In genomic region chr11:19813158-19813879, GRCh38 we compare ENCODE assay signal across 18 cellular contexts.
A peak's percentile ranks its signal among the peaks of the same experiment; 100 is the strongest.
DNase-seq lines count a peak whose midpoint lies in the region; ATAC-seq, FAIRE-seq and TF ChIP-seq lines count a peak whose summit lies in the region.
"Had no signal": no experiment of that assay in that cellular context is flagged by ENCODE, and none has a peak within 500 bp of the region (broad histone marks: within the 10 kb centered on the region; RNA-seq: fewer than 3 reads in every experiment).

No MANE protein-coding gene starts in this region.

- H2BK5ac ChIP-seq in H1 (ENCODE audit: low read depth, low read length): 0 out of 2 replicates have a peak overlapping the region, but pooled peaks have one; percentile 4
- no peak overlapping the region for H2BK5ac ChIP-seq in mesendoderm (ENCODE audit: low read length)

- H3K23ac ChIP-seq in H1 (ENCODE audit: insufficient read length): no peak overlapping the region
- H3K23ac ChIP-seq in mesendoderm (ENCODE audit: low read length): no peak overlapping the region

- 0 out of 2 replicates have a peak, but pooled peaks cover 7% of the 10 kb centered on the region for H3F3A ChIP-seq in GM23248 (ENCODE audit: insufficient read depth)

- H3K4me1 ChIP-seq in H1 (replicated peaks in 1 of 4; ENCODE audit: control insufficient read depth in 3 of 4, insufficient read depth in 4 of 4, low read length in 3 of 4) (peaks cover 20 to 40% (median 33%) of the 10 kb centered on the region in 4 experiments), mesendoderm (ENCODE audit: control insufficient read depth, low read depth, low read length) (peaks cover 20% of the 10 kb centered on the region), skeletal muscle tissue (ENCODE audit: control insufficient read depth in 3 of 3, insufficient read depth in 3 of 3, low read length in 3 of 3) (peaks cover 54 to 70% (median 57%) of the 10 kb centered on the region in 3 donors), GM23248 (ENCODE audit: insufficient read depth) (peaks cover 13% of the 10 kb centered on the region)
- H3K4me1 ChIP-seq: Caco-2 had no signal

- no peak overlapping the region for H4K5ac ChIP-seq in H1 (ENCODE audit: insufficient read length, low read depth, low read length)
- no peak overlapping the region for H4K5ac ChIP-seq in mesendoderm (ENCODE audit: low read length)

- H2BK15ac ChIP-seq in H1 (ENCODE audit: low read length) (peak overlapping the region; percentile 66; the same call in 1 of the 2 replicates), mesendoderm (replicated peaks; ENCODE audit: low read depth) (no peak overlapping the region)

- H2AK5ac ChIP-seq in H1 (ENCODE audit: low read depth, low read length) (no peak overlapping the region), mesendoderm (ENCODE audit: low read length) (no peak overlapping the region)

- H2AFZ ChIP-seq in H1 (ENCODE audit: low read length): no peak overlapping the region
- no peak overlapping the region for H2AFZ ChIP-seq in GM23248

- no peak for TF ChIP-seq EP300 in H1 (IDR thresholded peaks at IDR 0.05; ENCODE audit: borderline replicate concordance in 1 of 2, low read depth in 2 of 2, low read length in 2 of 2)

- H4K8ac ChIP-seq in H1 (ENCODE audit: extremely low read depth, insufficient read depth, low read length) (no peak overlapping the region), mesendoderm (ENCODE audit: low read depth, low read length) (no peak overlapping the region)

- H3K79me1 ChIP-seq in H1 (ENCODE audit: low read depth, low read length): peaks cover 10% of the 10 kb centered on the region
- no peaks in the 10 kb centered on the region for H3K79me1 ChIP-seq in mesendoderm (ENCODE audit: low read length)

- peak overlapping the region; percentile 20 for H4K91ac ChIP-seq in H1 (replicated peaks; ENCODE audit: insufficient read length, low read length)

- H4K20me1 ChIP-seq in H1 (replicated peaks in 1 of 2; ENCODE audit: control insufficient read depth in 1 of 2, insufficient read depth in 2 of 2, low read length in 2 of 2): no peaks in the 10 kb centered on the region
- H4K20me1 ChIP-seq in GM23248 (ENCODE audit: insufficient read depth): 0 out of 2 replicates have a peak, but pooled peaks cover 3% of the 10 kb centered on the region

- H3K4ac ChIP-seq in H1 (replicated peaks; ENCODE audit: insufficient read length, low read depth, low read length): no peak overlapping the region
- H3K4ac ChIP-seq in mesendoderm (ENCODE audit: low read depth, low read length): peak overlapping the region; percentile 49

- H3K56ac ChIP-seq in H1 (replicated peaks; ENCODE audit: insufficient read length, low read depth, low read length) (no peak overlapping the region), mesendoderm (ENCODE audit: low read length) (no peak overlapping the region)

- no peak for ATAC-seq in GM18519 (IDR thresholded peaks at IDR 0.05; ENCODE audit: low FRiP score, unreplicated experiment)
- ATAC-seq: HepG2 had no signal

- H3K4me3 ChIP-seq in H1 (ENCODE audit: extremely low read depth in 1 of 4, insufficient read depth in 2 of 4, low read depth in 3 of 4, low read length in 4 of 4): no peak overlapping the region
- no peak overlapping the region for H3K4me3 ChIP-seq in mesendoderm (ENCODE audit: low read length)
- peak overlapping the region; percentile 54 to 71 (median 61) for H3K4me3 ChIP-seq in skeletal muscle tissue (ENCODE audit: low read length in 3 of 3)
- H3K4me3 ChIP-seq in GM23248: no peak overlapping the region
- H3K4me3 ChIP-seq: SJCRH30 had no signal

- TF ChIP-seq RAD21 in H1 (IDR thresholded peaks at IDR 0.05 in 1 of 2, conservative IDR thresholded peaks at IDR 0.05 in 1 of 2; ENCODE audit: low read depth in 2 of 2, low read length in 2 of 2): no peak

- POLR2A ChIA-PET in H1 (lab: Charles Lee; ENCODE audit: partially characterized antibody): no interaction called here

- H3K23me2 ChIP-seq in H1 (ENCODE audit: low read depth, low read length): peaks cover 5% of the 10 kb centered on the region; the same call in 1 of the 2 replicates

- 94 to 100% methylated on average over 1 to 13 of the region's 13 CpGs for WGBS in H1 (ENCODE audit: extremely low coverage in 1 of 2, insufficient coverage in 1 of 2, insufficient read length in 1 of 2, insufficient replicate concordance in 2 of 2, low coverage in 1 of 2, low lambda C conversion rate in 2 of 2, missing lambda C conversion rate in 1 of 2), 2 experiments
- WGBS in mesendoderm (ENCODE audit: extremely low coverage, insufficient coverage, low lambda C conversion rate): no CpG with 5 or more reads among the region's 13 CpGs
- WGBS in GM23248 (ENCODE audit: low coverage in 1 of 2, low lambda C conversion rate in 2 of 2, missing lambda C conversion rate in 2 of 2), 2 experiments: 87 to 89% methylated on average over 12 to 13 of the region's 13 CpGs

- H3K4me2 ChIP-seq in H1 (ENCODE audit: insufficient read depth in 1 of 2, low read depth in 2 of 2, low read length in 2 of 2): no peak overlapping the region
- no peak overlapping the region for H3K4me2 ChIP-seq in mesendoderm (ENCODE audit: low read length)
- H3K4me2 ChIP-seq in GM23248 (ENCODE audit: unreplicated experiment): no peak overlapping the region
- H3K4me2 ChIP-seq: KMS-11 had no signal

- no peak for TF ChIP-seq POLR2A in H1 (IDR thresholded peaks at IDR 0.05; ENCODE audit: control extremely low read depth in 1 of 2, low read depth in 2 of 2, low read length in 2 of 2)

- in situ Hi-C loops in GM23248 (cut with MboI): no loop called here

- H3K18ac ChIP-seq in H1 (ENCODE audit: extremely low read depth, low read length): no peak overlapping the region; the same call in 1 of the 2 replicates
- H3K18ac ChIP-seq in mesendoderm (ENCODE audit: low read length): no peak overlapping the region

- H3K9me2 ChIP-seq in GM23248 (ENCODE audit: insufficient read depth): no peaks in the 10 kb centered on the region

- H3K79me2 ChIP-seq in H1 (ENCODE audit: control insufficient read depth in 1 of 2, insufficient read depth in 2 of 2, low read length in 2 of 2): peaks cover 0 to 76% of the 10 kb centered on the region in 2 experiments; a peak in 3 of 4 replicates
- H3K79me2 ChIP-seq in mesendoderm (ENCODE audit: control insufficient read depth, insufficient read depth, low read length): peaks cover 1% of the 10 kb centered on the region
- peaks cover 100% of the 10 kb centered on the region for H3K79me2 ChIP-seq in GM23248 (ENCODE audit: insufficient read depth)

- DNase-seq in RPMI7951 (ENCODE audit: low read depth) (peak; percentile 65), H1 (ENCODE audit: low read depth in 1 of 2, low spot score in 2 of 2) (no peak), mesendoderm (no peak), HUDEP-2 (lab: John Stamatoyannopoulos, UW; ENCODE audit: unreplicated experiment in 76 of 76) (no peak), GM23248 (no peak)
- DNase-seq: ACHN; AML-193; Caco-2; CD4-positive, CD25-positive, alpha-beta regulatory T cell; EL; NCI-H1092; NCI-H524 treated with DMSO at 0.1 percent for 48 hours had no signal

- H3K9ac ChIP-seq in H1 (replicated peaks in 1 of 4; ENCODE audit: extremely low read depth in 1 of 4, low read depth in 3 of 4, low read length in 3 of 4): no peak overlapping the region
- H3K9ac ChIP-seq in mesendoderm (ENCODE audit: low read length): no peak overlapping the region
- H3K9ac ChIP-seq in skeletal muscle tissue (ENCODE audit: low read depth in 1 of 3, low read length in 3 of 3): peak overlapping the region; percentile 51 to 82 (median 73)
- H3K9ac ChIP-seq in GM23248: no peak overlapping the region
- H3K9ac ChIP-seq: KMS-11 had no signal

- no peak for TF ChIP-seq CTCF in H1 (IDR thresholded peaks at IDR 0.05; ENCODE audit: control extremely low read depth in 1 of 3, insufficient read depth in 1 of 3, low read depth in 1 of 3, low read length in 3 of 3)

- H3K27me3 ChIP-seq in H1 (replicated peaks in 1 of 4; ENCODE audit: control insufficient read depth in 3 of 4, extremely low read depth in 1 of 4, insufficient read depth in 3 of 4, low read length in 3 of 4) (no peaks in the 10 kb centered on the region), mesendoderm (ENCODE audit: insufficient read depth, low read length, poor library complexity) (no peaks in the 10 kb centered on the region), skeletal muscle tissue (ENCODE audit: control insufficient read depth in 3 of 3, insufficient read depth in 3 of 3, low read length in 3 of 3) (no peaks in the 10 kb centered on the region), GM23248 (replicated peaks; ENCODE audit: insufficient read depth) (no peaks in the 10 kb centered on the region)
- H3K27me3 ChIP-seq: SJCRH30 had no signal

- no peak overlapping the region for H3K14ac ChIP-seq in H1 (ENCODE audit: insufficient read length)

- no peak for FAIRE-seq in H1 (lab: Jason Lieb, UNC)
- FAIRE-seq: HepG2, RCC 7860 had no signal

- CTCF ChIA-PET in H1 (lab: Charles Lee; ENCODE audit: partially characterized antibody): interaction anchor here (0.7 to 8.0 kb wide), 21 partner anchors 9 to 249 kb away, joined by 3 to 88 read pairs (median 5); no protein-coding TSS in a partner anchor

- H3K9me3 ChIP-seq in H1 (ENCODE audit: insufficient read depth in 2 of 2, low read depth in 1 of 2, low read length in 1 of 2) (no peaks in the 10 kb centered on the region), skeletal muscle tissue (ENCODE audit: control insufficient read depth in 3 of 3, low read length in 3 of 3) (no peaks in the 10 kb centered on the region), GM23248 (ENCODE audit: low read depth) (no peaks in the 10 kb centered on the region)
- H3K9me3 ChIP-seq: Caco-2, SJCRH30 had no signal

- H3K27ac ChIP-seq in H1 (ENCODE audit: low read depth, low read length) (no peak overlapping the region), mesendoderm (ENCODE audit: low read depth, low read length) (no peak overlapping the region), skeletal muscle tissue (ENCODE audit: low read depth, low read length) (peak overlapping the region; percentile 84), GM23248 (no peak overlapping the region)
- H3K27ac ChIP-seq: KMS-11, SJCRH30 had no signal

- no peak overlapping the region for H2BK12ac ChIP-seq in H1 (ENCODE audit: low read depth, low read length)

- H3K36me3 ChIP-seq in H1 (ENCODE audit: control insufficient read depth in 2 of 4, insufficient read depth in 4 of 4, low read length in 3 of 4) (no peaks in the 10 kb centered on the region), mesendoderm (ENCODE audit: control insufficient read depth, insufficient read depth, low read length) (no peaks in the 10 kb centered on the region), skeletal muscle tissue (ENCODE audit: control insufficient read depth in 3 of 3, insufficient read depth in 3 of 3, low read length in 3 of 3) (no peaks in the 10 kb centered on the region), GM23248 (ENCODE audit: low read depth) (no peaks in the 10 kb centered on the region)
- H3K36me3 ChIP-seq: SJCRH30 had no signal

- H2BK120ac ChIP-seq in H1 (replicated peaks; ENCODE audit: low read depth, low read length) (no peak overlapping the region), mesendoderm (ENCODE audit: low read depth, low read length) (no peak overlapping the region)

- peak overlapping the region; percentile 49 for H2BK20ac ChIP-seq in H1 (ENCODE audit: low read length)

TF ChIP-seq in H1, 55 proteins besides CTCF, POLR2A, EP300 and RAD21 (continues in another document):
- no peak for TF ChIP-seq SAP30 (IDR thresholded peaks at IDR 0.05; ENCODE audit: insufficient read depth, insufficient replicate concordance, low read length)
- TF ChIP-seq TCF12 (IDR thresholded peaks at IDR 0.05; ENCODE audit: low read depth, low read length): no peak

Comparison
In these comparisons a context has a peak if more than half of its experiments do, and no peak if none do; other contexts are left out.
1. H3K4me3 ChIP-seq: peak in skeletal muscle tissue (3 of 3); none in H1 (0 of 4), mesendoderm (single experiment) and GM23248 (single experiment).
2. H3K9ac ChIP-seq: peak in skeletal muscle tissue (3 of 3); none in H1 (0 of 4), mesendoderm (single experiment) and GM23248 (single experiment).